9 cellular contexts compared by ENCODE assay signal in genomic region chr21:17585875-17586450, GRCh38. TPM values are rescaled to one million over a fixed set of nuclear protein-coding genes. Genes with fewer than 3 reads are reported as not detected.
DNase-seq lines count a peak whose midpoint lies in the region; ATAC-seq and TF ChIP-seq lines count a peak whose summit lies in the region.
"Had no signal": no experiment of that assay in that cellular context is flagged by ENCODE, and none has a peak within 500 bp of the region (broad histone marks: within the 10 kb centered on the region; RNA-seq: fewer than 3 reads in every experiment).

No MANE protein-coding gene starts in this region.

- H3K9me3 ChIP-seq in CD4-positive, CD25-positive, alpha-beta regulatory T cell (ENCODE audit: control insufficient read depth in 2 of 2, low read length in 2 of 2) = no peaks in the 10 kb centered on the region

- no peaks in the 10 kb centered on the region for H3K27me3 ChIP-seq in CD4-positive, CD25-positive, alpha-beta regulatory T cell (ENCODE audit: control insufficient read depth, insufficient read depth, low read length)
- H3K27me3 ChIP-seq in GM23338 (ENCODE audit: insufficient read depth) (no peaks in the 10 kb centered on the region), brain microvascular endothelial cell (replicated peaks) (no peaks in the 10 kb centered on the region)

- intact Hi-C loops in left colon (cut with DNase I, micrococcal nuclease) = no loop called here
- intact Hi-C loops in activated CD4-positive, alpha-beta T cell treated with anti-CD3 and anti-CD28 coated beads for 36 hours (cut with DNase I, micrococcal nuclease) = loop anchor here (1.0 to 5.0 kb wide), 2 partner anchors 74 to 199 kb away; partner anchors contain the start of gene CXADR (in 1 of the 2)

- no peaks in the 10 kb centered on the region for H3K4me1 ChIP-seq in CD4-positive, CD25-positive, alpha-beta regulatory T cell (ENCODE audit: control insufficient read depth, insufficient read depth, low read length, poor library complexity, severe bottlenecking)
- no peaks in the 10 kb centered on the region for H3K4me1 ChIP-seq in GM23338 (ENCODE audit: insufficient read depth)

- in situ Hi-C loops in brain microvascular endothelial cell (cut with HindIII; ENCODE audit: low pct_ligation_motif_present, low sequenced_read_pairs) = no loop called here

- no peak overlapping the region for H3K4me3 Mint-ChIP-seq in CD4-positive, CD25-positive, alpha-beta regulatory T cell
- H3K4me3 Mint-ChIP-seq in GM23338 = no peak overlapping the region
- H3K4me3 Mint-ChIP-seq in activated T-cell treated with anti-CD3 and anti-CD28 coated beads, Interleukin-2, amount 50 U/mL, for 24 hours = no peak overlapping the region
- H3K4me3 Mint-ChIP-seq in activated CD4-positive, alpha-beta T cell treated with anti-CD3 and anti-CD28 coated beads for 36 hours = no peak overlapping the region
- H3K4me3 Mint-ChIP-seq: IgD-negative memory B cell had no signal

- no peak overlapping the region for H3K4me2 ChIP-seq in GM23338

- POLR2A ChIA-PET in activated CD4-positive, alpha-beta T cell treated with anti-CD3 and anti-CD28 coated beads for 36 hours (lab: Charles Lee) = no interaction called here

- H3K36me3 Mint-ChIP-seq in CD4-positive, CD25-positive, alpha-beta regulatory T cell = no peaks in the 10 kb centered on the region
- H3K36me3 Mint-ChIP-seq in GM23338 (ENCODE audit: low read depth) = no peaks in the 10 kb centered on the region; the same call in 2 of the 3 replicates
- H3K36me3 Mint-ChIP-seq in activated T-cell treated with anti-CD3 and anti-CD28 coated beads, Interleukin-2, amount 50 U/mL, for 24 hours (ENCODE audit: low read depth) = peaks cover 7% of the 10 kb centered on the region
- H3K36me3 Mint-ChIP-seq in activated CD4-positive, alpha-beta T cell treated with anti-CD3 and anti-CD28 coated beads for 36 hours (ENCODE audit: low read depth) = peaks cover 4% of the 10 kb centered on the region
- H3K36me3 Mint-ChIP-seq: IgD-negative memory B cell had no signal

- no peak overlapping the region for H2AFZ ChIP-seq in GM23338

- TF ChIP-seq CTCF in GM23338 (conservative IDR thresholded peaks at IDR 0.05; ENCODE audit: low read depth in 2 of 2) = peak; percentile 51 to 71
- TF ChIP-seq CTCF in brain microvascular endothelial cell (IDR thresholded peaks at IDR 0.05; ENCODE audit: low read depth, low read length, missing control alignments) = peak; percentile 51

- H3F3A ChIP-seq in GM23338 (replicated peaks; ENCODE audit: low read depth) = no peaks in the 10 kb centered on the region

- DNase-seq in CD4-positive, CD25-positive, alpha-beta regulatory T cell = peak in 2 of 3 donors; percentile 32 to 59
- DNase-seq in GM23338 (ENCODE audit: low spot score) = peak; percentile 61
- DNase-seq in NCI-H226 = peak; percentile 20
- peak; percentile 46 for DNase-seq in brain microvascular endothelial cell
- DNase-seq in left colon = no peak
- DNase-seq in activated T-cell treated with anti-CD3 and anti-CD28 coated beads, Interleukin-2, amount 50 U/mL, for 24 hours = no peak
- no peak for DNase-seq in activated CD4-positive, alpha-beta T cell treated with anti-CD3 and anti-CD28 coated beads for 36 hours

- ATAC-seq in CD4-positive, CD25-positive, alpha-beta regulatory T cell (ENCODE audit: low read depth in 2 of 2) = peak in 1 of 2 donors; percentile 58
- ATAC-seq in GM23338 (no peak), left colon (peak; percentile 56)
- no peak for ATAC-seq in activated CD4-positive, CD25-positive, alpha-beta regulatory T cell treated with anti-CD3 and anti-CD28 coated beads, Interleukin-2, amount 50 U/mL, for 24 hours
- ATAC-seq in activated CD4-positive, alpha-beta T cell treated with anti-CD3 and anti-CD28 coated beads for 36 hours = no peak

- H4K20me1 ChIP-seq in GM23338 (replicated peaks; ENCODE audit: insufficient read depth) = peaks cover 7% of the 10 kb centered on the region; the same call in 1 of the 2 replicates

- H3K27me3 Mint-ChIP-seq in CD4-positive, CD25-positive, alpha-beta regulatory T cell = peaks cover 11% of the 10 kb centered on the region
- no peaks in the 10 kb centered on the region for H3K27me3 Mint-ChIP-seq in GM23338 (ENCODE audit: insufficient read depth, low read depth, poor library complexity)
- H3K27me3 Mint-ChIP-seq in activated T-cell treated with anti-CD3 and anti-CD28 coated beads, Interleukin-2, amount 50 U/mL, for 24 hours = no peaks in the 10 kb centered on the region
- no peaks in the 10 kb centered on the region for H3K27me3 Mint-ChIP-seq in activated CD4-positive, alpha-beta T cell treated with anti-CD3 and anti-CD28 coated beads for 36 hours
- H3K27me3 Mint-ChIP-seq: IgD-negative memory B cell had no signal

- peaks cover 20% of the 10 kb centered on the region for H3K79me2 ChIP-seq in GM23338 (replicated peaks; ENCODE audit: insufficient read depth)

- peaks cover 0 to 3% (median 0%) of the 10 kb centered on the region in 7 donors for H3K9me3 Mint-ChIP-seq in CD4-positive, CD25-positive, alpha-beta regulatory T cell
- H3K9me3 Mint-ChIP-seq in GM23338 = no peaks in the 10 kb centered on the region; the same call in 2 of the 3 replicates
- no peaks in the 10 kb centered on the region for H3K9me3 Mint-ChIP-seq in activated T-cell treated with anti-CD3 and anti-CD28 coated beads, Interleukin-2, amount 50 U/mL, for 24 hours
- no peaks in the 10 kb centered on the region for H3K9me3 Mint-ChIP-seq in activated CD4-positive, alpha-beta T cell treated with anti-CD3 and anti-CD28 coated beads for 36 hours (ENCODE audit: low read depth)
- H3K9me3 Mint-ChIP-seq: IgD-negative memory B cell had no signal

- H3K9me2 ChIP-seq in GM23338 (ENCODE audit: insufficient read depth) = no peaks in the 10 kb centered on the region

- no peaks in the 10 kb centered on the region for H3K36me3 ChIP-seq in CD4-positive, CD25-positive, alpha-beta regulatory T cell (ENCODE audit: control insufficient read depth, insufficient read depth, low read length)
- H3K36me3 ChIP-seq in GM23338 (ENCODE audit: insufficient read depth) = no peaks in the 10 kb centered on the region
- H3K36me3 ChIP-seq in brain microvascular endothelial cell (replicated peaks) = no peaks in the 10 kb centered on the region

- no peak overlapping the region for H3K4me3 ChIP-seq in CD4-positive, CD25-positive, alpha-beta regulatory T cell (ENCODE audit: low read depth, low read length)
- H3K4me3 ChIP-seq in GM23338 = no peak overlapping the region
- H3K4me3 ChIP-seq in brain microvascular endothelial cell (ENCODE audit: low read depth, low read length) = no peak overlapping the region

- H3K4me1 Mint-ChIP-seq in CD4-positive, CD25-positive, alpha-beta regulatory T cell = no peaks in the 10 kb centered on the region
- H3K4me1 Mint-ChIP-seq in GM23338 = peaks cover 4% of the 10 kb centered on the region
- H3K4me1 Mint-ChIP-seq in activated T-cell treated with anti-CD3 and anti-CD28 coated beads, Interleukin-2, amount 50 U/mL, for 24 hours (ENCODE audit: low read depth) = no peaks in the 10 kb centered on the region
- H3K4me1 Mint-ChIP-seq in activated CD4-positive, alpha-beta T cell treated with anti-CD3 and anti-CD28 coated beads for 36 hours = no peaks in the 10 kb centered on the region
- H3K4me1 Mint-ChIP-seq: IgD-negative memory B cell had no signal

- H3K27ac ChIP-seq in CD4-positive, CD25-positive, alpha-beta regulatory T cell (ENCODE audit: insufficient read depth, low read length, poor library complexity, severe bottlenecking) = no peak overlapping the region
- H3K27ac ChIP-seq in GM23338 (ENCODE audit: low read depth) = no peak overlapping the region
- H3K27ac ChIP-seq in brain microvascular endothelial cell = no peak overlapping the region

- H3K27ac Mint-ChIP-seq in CD4-positive, CD25-positive, alpha-beta regulatory T cell = no peak overlapping the region
- no peak overlapping the region for H3K27ac Mint-ChIP-seq in GM23338
- no peak overlapping the region for H3K27ac Mint-ChIP-seq in activated T-cell treated with anti-CD3 and anti-CD28 coated beads, Interleukin-2, amount 50 U/mL, for 24 hours
- H3K27ac Mint-ChIP-seq in activated CD4-positive, alpha-beta T cell treated with anti-CD3 and anti-CD28 coated beads for 36 hours = no peak overlapping the region
- H3K27ac Mint-ChIP-seq: IgD-negative memory B cell had no signal

- CTCF ChIA-PET in activated CD4-positive, alpha-beta T cell treated with anti-CD3 and anti-CD28 coated beads for 36 hours (lab: Charles Lee) = interaction anchor here (0.5 to 3.5 kb wide), 17 partner anchors 10 to 848 kb away, joined by 3 to 74 read pairs (median 3); partner anchors contain the start of gene CXADR

TF ChIP-seq in GM23338, 12 proteins besides CTCF, POLR2A, EP300 and RAD21:
- TF ChIP-seq REST (IDR thresholded peaks at IDR 0.05; ENCODE audit: unreplicated experiment) = no peak
- TF ChIP-seq POLR2AphosphoS5 (IDR thresholded peaks at IDR 0.05; ENCODE audit: low read depth) = no peak

RNA-seq across cellular contexts. Expression of gene BTG3, which starts 26.7 kb away (rescaled TPM):
- total RNA-seq in CD4-positive, CD25-positive, alpha-beta regulatory T cell = 137 TPM
- polyA plus RNA-seq in CD4-positive, CD25-positive, alpha-beta regulatory T cell = 10 to 100 TPM; 17.3 to 28.1 (median 18.9) TPM
- 20.4 and 24.0 TPM in 2 replicates for total RNA-seq in GM23338 (2014; rRNA removed; shearing (Covaris generic))
- polyA plus RNA-seq in GM23338 (2016; fragmentation: Nextera tagmentation; extraction: Ambion mirVana) = 39.7 and 43.8 TPM in 2 replicates
- total RNA-seq in left colon = 10 to 100 TPM; 21.6 to 25.2 TPM
- 10 to 100 TPM; 35.6 to 38.3 TPM for total RNA-seq in activated CD4-positive, alpha-beta T cell treated with anti-CD3 and anti-CD28 coated beads for 36 hours

Comparison
In these comparisons a context has a peak if more than half of its experiments do, and no peak if none do; other contexts are left out.
1. DNase-seq: peak in CD4-positive, CD25-positive, alpha-beta regulatory T cell (2 of 3), GM23338 (single experiment), NCI-H226 (single experiment) and brain microvascular endothelial cell (single experiment); none in left colon (0 of 2), activated T-cell treated with anti-CD3 and anti-CD28 coated beads, Interleukin-2, amount 50 U/mL, for 24 hours (single experiment) and activated CD4-positive, alpha-beta T cell treated with anti-CD3 and anti-CD28 coated beads for 36 hours (single experiment).
2. intact Hi-C loops: an anchor here in activated CD4-positive, alpha-beta T cell treated with anti-CD3 and anti-CD28 coated beads for 36 hours (1.0 to 5.0 kb wide); none called in left colon.